In genomic region chr4:68367835-68368234, GRCh38 we compare ENCODE assay signal across 28 cellular contexts. TPM values are rescaled to one million over a fixed set of nuclear protein-coding genes. Genes with fewer than 3 reads are reported as not detected.
DNase-seq lines count a peak whose midpoint lies in the region; ATAC-seq and TF ChIP-seq lines count a peak whose summit lies in the region.
"Had no signal": no experiment of that assay in that cellular context is flagged by ENCODE, and none has a peak within 500 bp of the region (broad histone marks: within the 10 kb centered on the region; RNA-seq: fewer than 3 reads in every experiment).

No MANE protein-coding gene starts in this region.

- H3K27ac ChIP-seq in GM23248 (peak overlapping the region; percentile 85), Panc1 (ENCODE audit: low read length) (no peak overlapping the region), epithelial cell of prostate (peak overlapping the region; percentile 94), osteoblast (ENCODE audit: low read depth, low read length) (peak overlapping the region; percentile 84), MM.1S (ENCODE audit: low read length) (no peak overlapping the region)
- H3K27ac ChIP-seq: BLaER1 treated with 17β-estradiol and CSF1 and Interleukin-3, amounts not matched to agents 10 nM and 100 nM; gastrocnemius medialis; HL-60; tibial nerve had no signal

- H3K79me2 ChIP-seq in GM23248 (ENCODE audit: insufficient read depth) (no peaks in the 10 kb centered on the region), osteoblast (ENCODE audit: insufficient read depth, low read length) (no peaks in the 10 kb centered on the region), MM.1S (ENCODE audit: low read length) (no peaks in the 10 kb centered on the region)

- DNase-seq in GM23248 = no peak
- no peak for DNase-seq in Panc1 (ENCODE audit: low read depth, low spot score)
- DNase-seq in epithelial cell of prostate (ENCODE audit: low read depth, low spot score) = no peak
- DNase-seq in osteoblast (ENCODE audit: insufficient read length, low spot score, missing footprints) = no peak
- DNase-seq in Calu3 = no peak
- no peak for DNase-seq in MM.1S
- DNase-seq in GM03348 (ENCODE audit: low spot score) = no peak
- DNase-seq in Ammon's horn (ENCODE audit: low spot score) = no peak
- DNase-seq: activated CD4-positive, alpha-beta memory T cell treated with anti-CD3 and anti-CD28 coated beads, Interleukin-2, amount 10 ng/mL, durations not matched to agents 7 days and 5 days; activated CD4-positive, alpha-beta T cell treated with anti-CD3 and anti-CD28 coated beads for 1 hour; activated CD8-positive, alpha-beta memory T cell treated with anti-CD3 and anti-CD28 coated beads, Interleukin-2, amount 50 U/mL, for 48 hours; anterior cingulate cortex; caudate nucleus; COR-L47; gastrocnemius medialis; immature natural killer cell; mucosa of descending colon; NCI-H1048; NCI-H1694; NCI-H510A treated with DMSO at 0.1 percent for 48 hours; stimulated activated CD4-positive, alpha-beta T cell treated with anti-CD3 and anti-CD28 coated beads, Interleukin-2, amount 100 ng/mL, for 24 hours; T-helper 17 cell had no signal

- in situ Hi-C loops in GM23248 (cut with MboI) = loop anchor here (25.0 kb wide), 1 partner anchor 481 kb away; the partner anchor contains the start of gene TMPRSS11D
- in situ Hi-C loops in Panc1 (cut with HindIII; ENCODE audit: low pct_unique_long_range_greater_than_20kb, low sequenced_read_pairs) = no loop called here

- peaks cover 31% of the 10 kb centered on the region for H3F3A ChIP-seq in GM23248 (ENCODE audit: insufficient read depth)
- no peaks in the 10 kb centered on the region for H3F3A ChIP-seq in MM.1S (ENCODE audit: insufficient read depth, low read length)

- intact Hi-C loops in Panc1 (cut with micrococcal nuclease; ENCODE audit: unreplicated experiment) = no loop called here
- intact Hi-C loops in Calu3 (cut with micrococcal nuclease; ENCODE audit: unreplicated experiment) = loop anchor here (2.0 kb wide), 1 partner anchor 21 kb away; no protein-coding TSS in a partner anchor

- H3K36me3 ChIP-seq in GM23248 (ENCODE audit: low read depth) (no peaks in the 10 kb centered on the region), Panc1 (ENCODE audit: control insufficient read depth, insufficient read depth, low read length) (no peaks in the 10 kb centered on the region), osteoblast (ENCODE audit: insufficient read depth, low read length) (no peaks in the 10 kb centered on the region), MM.1S (replicated peaks; ENCODE audit: insufficient read depth, low read length) (no peaks in the 10 kb centered on the region)
- H3K36me3 ChIP-seq: BLaER1 treated with 17β-estradiol and CSF1 and Interleukin-3, amounts not matched to agents 10 nM and 100 nM; gastrocnemius medialis; tibial nerve had no signal

- peaks cover 10% of the 10 kb centered on the region for H3K9me3 Mint-ChIP-seq in Calu3 (ENCODE audit: low read depth, unreplicated experiment)
- H3K9me3 Mint-ChIP-seq: immature natural killer cell; natural killer cell treated with Interleukin-12 subunit alpha and Interleukin-12 subunit beta and Interleukin-15 and Interleukin-18, amount 100 ng/mL, for 72 hours had no signal

- peaks cover 12% of the 10 kb centered on the region for H3K4me1 Mint-ChIP-seq in Calu3 (ENCODE audit: low read depth, unreplicated experiment)
- H3K4me1 Mint-ChIP-seq: T-helper 17 cell had no signal

- H3K4me3 ChIP-seq in GM23248 (no peak overlapping the region), Panc1 (ENCODE audit: low read depth in 2 of 2, low read length in 2 of 2) (no peak overlapping the region), osteoblast (ENCODE audit: insufficient read depth, low read length) (no peak overlapping the region), MM.1S (ENCODE audit: low read length) (no peak overlapping the region)
- H3K4me3 ChIP-seq: BLaER1 treated with 17β-estradiol and CSF1 and Interleukin-3, amounts not matched to agents 10 nM and 100 nM; gastrocnemius medialis; mucosa of descending colon; skin epidermis; tibial nerve had no signal

- H2AFZ ChIP-seq in GM23248 (no peak overlapping the region), osteoblast (ENCODE audit: low read length) (no peak overlapping the region), MM.1S (ENCODE audit: low read length) (no peak overlapping the region)

- peaks cover 25% of the 10 kb centered on the region for H3K36me3 Mint-ChIP-seq in Calu3 (ENCODE audit: insufficient read depth, unreplicated experiment)
- H3K36me3 Mint-ChIP-seq: immature natural killer cell; natural killer cell treated with Interleukin-12 subunit alpha and Interleukin-12 subunit beta and Interleukin-15 and Interleukin-18, amount 100 ng/mL, for 72 hours had no signal

- no peaks in the 10 kb centered on the region for H4K20me1 ChIP-seq in GM23248 (ENCODE audit: insufficient read depth)
- no peaks in the 10 kb centered on the region for H4K20me1 ChIP-seq in osteoblast (ENCODE audit: insufficient read depth, low read length)
- no peaks in the 10 kb centered on the region for H4K20me1 ChIP-seq in MM.1S (ENCODE audit: insufficient read depth, low read length)
- H4K20me1 ChIP-seq: BLaER1 treated with 17β-estradiol and CSF1 and Interleukin-3, amounts not matched to agents 10 nM and 100 nM had no signal

- H3K27me3 Mint-ChIP-seq in Calu3 (ENCODE audit: unreplicated experiment) = no peaks in the 10 kb centered on the region

- H3K9me3 ChIP-seq in GM23248 (ENCODE audit: low read depth) (no peaks in the 10 kb centered on the region), Panc1 (ENCODE audit: control insufficient read depth, insufficient read depth, low read depth, low read length) (no peaks in the 10 kb centered on the region), osteoblast (ENCODE audit: low read depth, low read length) (no peaks in the 10 kb centered on the region), MM.1S (replicated peaks; ENCODE audit: insufficient read depth, low read length) (no peaks in the 10 kb centered on the region)
- H3K9me3 ChIP-seq: gastrocnemius medialis, mucosa of descending colon, tibial nerve had no signal

- no TSS peak for BruUV-seq in Panc1 (replicated peaks; lab: Mats Ljungman, UMichigan)
- no TSS peak for BruUV-seq in Calu3 (replicated peaks; lab: Mats Ljungman, UMichigan)

- ATAC-seq in Panc1 = peak; percentile 70; the same call in 1 of the 2 replicates
- ATAC-seq: gastrocnemius medialis; mucosa of descending colon; natural killer cell treated with Interleukin-12 subunit alpha and Interleukin-12 subunit beta and Interleukin-15 and Interleukin-18, amount 100 ng/mL, for 72 hours; T-helper 17 cell had no signal

- H3K4me1 ChIP-seq in GM23248 (ENCODE audit: insufficient read depth) (peaks cover 38% of the 10 kb centered on the region), Panc1 (ENCODE audit: control insufficient read depth, insufficient read depth, low read length) (no peaks in the 10 kb centered on the region; the same call in 1 of the 2 replicates), osteoblast (ENCODE audit: insufficient read depth, low read length) (peaks cover 31% of the 10 kb centered on the region), MM.1S (ENCODE audit: low read length) (no peaks in the 10 kb centered on the region)
- H3K4me1 ChIP-seq: gastrocnemius medialis, tibial nerve had no signal

- TF ChIP-seq CTCF in Panc1 (IDR thresholded peaks at IDR 0.05) (no peak), osteoblast (IDR thresholded peaks at IDR 0.05; ENCODE audit: extremely low read depth, low read depth, low read length) (no peak), Calu3 (IDR thresholded peaks at IDR 0.05; ENCODE audit: unreplicated experiment) (no peak), MM.1S (IDR thresholded peaks at IDR 0.05; ENCODE audit: low read length) (no peak)

- H3K9ac ChIP-seq in GM23248 = no peak overlapping the region
- no peak overlapping the region for H3K9ac ChIP-seq in MM.1S (ENCODE audit: low read length)
- H3K9ac ChIP-seq: BLaER1 treated with 17β-estradiol and CSF1 and Interleukin-3, amounts not matched to agents 10 nM and 100 nM had no signal

- H3K27ac Mint-ChIP-seq in Calu3 (ENCODE audit: unreplicated experiment) = no peak overlapping the region
- H3K27ac Mint-ChIP-seq: activated CD4-positive, alpha-beta memory T cell treated with anti-CD3 and anti-CD28 coated beads, Interleukin-2, amount 10 ng/mL, durations not matched to agents 7 days and 5 days; activated naive CD8-positive, alpha-beta T cell; immature natural killer cell; natural killer cell treated with Interleukin-12 subunit alpha and Interleukin-12 subunit beta and Interleukin-15 and Interleukin-18, amount 100 ng/mL, for 72 hours; T-helper 17 cell had no signal

- no peaks in the 10 kb centered on the region for H3K9me2 ChIP-seq in GM23248 (ENCODE audit: insufficient read depth)
- H3K9me2 ChIP-seq in MM.1S (replicated peaks; ENCODE audit: insufficient read depth, low read length) = no peaks in the 10 kb centered on the region

- H3K4me3 Mint-ChIP-seq in Calu3 (ENCODE audit: low read depth, unreplicated experiment) = no peak overlapping the region
- H3K4me3 Mint-ChIP-seq: activated CD4-positive, alpha-beta memory T cell treated with anti-CD3 and anti-CD28 coated beads, Interleukin-2, amount 10 ng/mL, durations not matched to agents 7 days and 5 days; activated naive CD8-positive, alpha-beta T cell; immature natural killer cell; natural killer cell treated with Interleukin-12 subunit alpha and Interleukin-12 subunit beta and Interleukin-15 and Interleukin-18, amount 100 ng/mL, for 72 hours; T-helper 17 cell had no signal

- H3K4me2 ChIP-seq in GM23248 (ENCODE audit: unreplicated experiment) (no peak overlapping the region), osteoblast (ENCODE audit: insufficient read depth, low read length) (peak overlapping the region; percentile 54), MM.1S (ENCODE audit: low read depth, low read length) (no peak overlapping the region)

- H3K27me3 ChIP-seq in GM23248 (replicated peaks; ENCODE audit: insufficient read depth) = no peaks in the 10 kb centered on the region
- no peaks in the 10 kb centered on the region for H3K27me3 ChIP-seq in Panc1 (ENCODE audit: control insufficient read depth, insufficient read depth, low read length)
- H3K27me3 ChIP-seq in osteoblast (ENCODE audit: insufficient read depth, low read length) = no peaks in the 10 kb centered on the region
- no peaks in the 10 kb centered on the region for H3K27me3 ChIP-seq in MM.1S (replicated peaks; ENCODE audit: insufficient read depth, low read length)
- H3K27me3 ChIP-seq: BLaER1 treated with 17β-estradiol and CSF1 and Interleukin-3, amounts not matched to agents 10 nM and 100 nM; tibial nerve had no signal

- WGBS in GM23248 (ENCODE audit: low coverage in 1 of 2, low lambda C conversion rate in 2 of 2, missing lambda C conversion rate in 2 of 2), 2 experiments = 49 to 50% methylated on average over 3 of the region's 3 CpGs

- POLR2A ChIA-PET in Panc1 (lab: Charles Lee) = no interaction called here

- CTCF ChIA-PET in Panc1 (lab: Charles Lee) = no interaction called here
- CTCF ChIA-PET in Calu3 (lab: Charles Lee) = interaction anchor here (0.7 kb wide), 1 partner anchor 72 kb away, joined by 3 read pairs; no protein-coding TSS in a partner anchor

RNA-seq across cellular contexts. Expression of gene YTHDC1, which starts 17.9 kb away (rescaled TPM):
- total RNA-seq in GM23248 (2014; rRNA removed; shearing (Covaris generic)) = 38.0 and 41.4 TPM in 2 replicates
- polyA plus RNA-seq in GM23248 (2016; fragmentation: Nextera tagmentation; extraction: Ambion mirVana) = 27.6 and 29.8 TPM in 2 replicates
- 44.5 TPM for total RNA-seq in Panc1 (2021; ENCODE audit: unreplicated experiment)
- polyA plus RNA-seq in Panc1 (2012; ENCODE audit: insufficient read length) = 36.2 TPM
- total RNA-seq in osteoblast = 40.2 and 41.0 TPM in 2 replicates
- 68.6 and 79.4 TPM in 2 replicates for total RNA-seq in Calu3 (2022)

Comparison
In these comparisons a context has a peak if more than half of its experiments do, and no peak if none do; other contexts are left out.
1. H3K27ac ChIP-seq: peak in GM23248 (single experiment), epithelial cell of prostate (single experiment) and osteoblast (single experiment); none in Panc1 (single experiment) and MM.1S (single experiment).